Comparison of ENCODE assay signal across 20 cellular contexts in genomic region chr11:8222820-8223512, GRCh38. TPM values are rescaled to one million over a fixed set of nuclear protein-coding genes. Genes with fewer than 3 reads are reported as not detected.
DNase-seq lines count a peak whose midpoint lies in the region; ATAC-seq, FAIRE-seq and TF ChIP-seq lines count a peak whose summit lies in the region.
"Had no signal": no experiment of that assay in that cellular context is flagged by ENCODE, and none has a peak within 500 bp of the region (broad histone marks: within the 10 kb centered on the region; RNA-seq: fewer than 3 reads in every experiment).

No MANE protein-coding gene starts in this region.

- H3K27ac Mint-ChIP-seq in activated T-helper 17 cell treated with anti-CD3 and anti-CD28 coated beads, Interleukin-2, amount 50 U/mL, for 72 hours, result no peak overlapping the region
- H3K27ac Mint-ChIP-seq: mesothelial cell of epicardium had no signal

- TF ChIP-seq EP300 in HepG2 (IDR thresholded peaks at IDR 0.05; ENCODE audit: low read depth in 2 of 2, low read length in 2 of 2), result no peak
- no peak for TF ChIP-seq EP300 in HepG2 (CRISPR knock-in tag; IDR thresholded peaks at IDR 0.05; ENCODE audit: borderline replicate concordance)

- no peak for TF ChIP-seq POLR2A in HepG2 (IDR thresholded peaks at IDR 0.05; ENCODE audit: insufficient read depth in 1 of 2, low read depth in 2 of 2, low read length in 2 of 2)

- BruUV-seq in HepG2 (replicated peaks; lab: Mats Ljungman, UMichigan), result no TSS peak

- 0% methylated on average over 3 of the region's 6 CpGs for WGBS in HepG2 (ENCODE audit: low lambda C conversion rate)

- peaks cover 27 to 34% (median 31%) of the 10 kb centered on the region in 10 experiments for H3K4me1 ChIP-seq in BLaER1 treated with 17β-estradiol and CSF1 and Interleukin-3, amounts not matched to agents 10 nM and 100 nM
- H3K4me1 ChIP-seq in HEK293 (ENCODE audit: control insufficient read depth, insufficient read depth, low read length) (no peaks in the 10 kb centered on the region), lower lobe of right lung (no peaks in the 10 kb centered on the region), HepG2 (ENCODE audit: insufficient read depth, low read length) (no peaks in the 10 kb centered on the region)
- H3K4me1 ChIP-seq: Peyer's patch, right atrium auricular region had no signal

- no peaks in the 10 kb centered on the region for H3K27me3 Mint-ChIP-seq in activated T-helper 17 cell treated with anti-CD3 and anti-CD28 coated beads, Interleukin-2, amount 50 U/mL, for 72 hours

- in situ Hi-C loops in HepG2 (cut with HindIII; ENCODE audit: extremely low pct_ligation_motif_present, low pct_unique_long_range_greater_than_20kb), result no loop called here

- no peaks in the 10 kb centered on the region for H3K79me2 ChIP-seq in HepG2 (ENCODE audit: insufficient read depth, low read length)

- H3K27ac ChIP-seq in BLaER1 treated with 17β-estradiol and CSF1 and Interleukin-3, amounts not matched to agents 10 nM and 100 nM, result no peak overlapping the region
- no peak overlapping the region for H3K27ac ChIP-seq in HEK293 (ENCODE audit: extremely low read depth, low read depth, low read length)
- H3K27ac ChIP-seq in lower lobe of right lung, result no peak overlapping the region
- H3K27ac ChIP-seq in HepG2 (ENCODE audit: extremely low read length, insufficient read depth, low read length), result no peak overlapping the region
- H3K27ac ChIP-seq: Peyer's patch, right atrium auricular region had no signal

- H3K4me3 ChIP-seq in BLaER1 treated with 17β-estradiol and CSF1 and Interleukin-3, amounts not matched to agents 10 nM and 100 nM, result no peak overlapping the region
- no peak overlapping the region for H3K4me3 ChIP-seq in HEK293 (ENCODE audit: low read depth, low read length)
- no peak overlapping the region for H3K4me3 ChIP-seq in lower lobe of right lung
- H3K4me3 ChIP-seq in HepG2 (replicated peaks in 1 of 3; ENCODE audit: insufficient read depth in 1 of 3, low read depth in 2 of 3, low read length in 3 of 3), result no peak overlapping the region
- H3K4me3 ChIP-seq: MG63, Peyer's patch, right atrium auricular region had no signal

- no peaks in the 10 kb centered on the region for H3K9me3 ChIP-seq in BLaER1 treated with 17β-estradiol and CSF1 and Interleukin-3, amounts not matched to agents 10 nM and 100 nM (replicated peaks in 1 of 11)
- H3K9me3 ChIP-seq in HEK293 (ENCODE audit: control insufficient read depth, insufficient read depth, low read depth, low read length) (no peaks in the 10 kb centered on the region), lower lobe of right lung (no peaks in the 10 kb centered on the region), HepG2 (ENCODE audit: low read length) (no peaks in the 10 kb centered on the region)
- H3K9me3 ChIP-seq: MG63, Peyer's patch, right atrium auricular region had no signal

- no peak for FAIRE-seq in HepG2 (lab: Jason Lieb, UNC)

- POLR2A ChIA-PET in HEK293 (lab: Yijun Ruan, JAX) (no interaction called here), HepG2 (lab: Yijun Ruan, JAX) (no interaction called here)

- no peaks in the 10 kb centered on the region for H3K36me3 Mint-ChIP-seq in activated T-helper 17 cell treated with anti-CD3 and anti-CD28 coated beads, Interleukin-2, amount 50 U/mL, for 72 hours (ENCODE audit: low read depth)
- H3K36me3 Mint-ChIP-seq: mesothelial cell of epicardium had no signal

- H2AFZ ChIP-seq in HepG2 (ENCODE audit: low read length), result no peak overlapping the region

- peak overlapping the region; percentile 48 to 85 (median 70) for H3K4me2 ChIP-seq in BLaER1 treated with 17β-estradiol and CSF1 and Interleukin-3, amounts not matched to agents 10 nM and 100 nM
- no peak overlapping the region for H3K4me2 ChIP-seq in HepG2 (ENCODE audit: low read depth, low read length)

- no peak for TF ChIP-seq RAD21 in HepG2 (CRISPR knock-in tag; IDR thresholded peaks at IDR 0.05)

- CTCF ChIA-PET in HEK293 (lab: Yijun Ruan, JAX) (interaction anchor here (0.7 to 6.6 kb wide), 6 partner anchors 11 to 343 kb away, joined by 3 to 54 read pairs (median 4); partner anchors contain the start of gene LMO1), HepG2 (lab: Yijun Ruan, JAX; ENCODE audit: low intra/inter-chr PET ratio, low total read pairs) (no interaction called here)

- no peaks in the 10 kb centered on the region for H3K4me1 Mint-ChIP-seq in activated T-helper 17 cell treated with anti-CD3 and anti-CD28 coated beads, Interleukin-2, amount 50 U/mL, for 72 hours

- no peaks in the 10 kb centered on the region for H3K36me3 ChIP-seq in BLaER1 treated with 17β-estradiol and CSF1 and Interleukin-3, amounts not matched to agents 10 nM and 100 nM
- no peaks in the 10 kb centered on the region for H3K36me3 ChIP-seq in HEK293 (ENCODE audit: control insufficient read depth in 2 of 2, insufficient read depth in 1 of 2, low read length in 2 of 2)
- H3K36me3 ChIP-seq in lower lobe of right lung, result no peaks in the 10 kb centered on the region
- no peaks in the 10 kb centered on the region for H3K36me3 ChIP-seq in HepG2 (replicated peaks in 1 of 2; ENCODE audit: control insufficient read depth in 1 of 2, insufficient read depth in 2 of 2, low read length in 2 of 2)
- H3K36me3 ChIP-seq: MG63, Peyer's patch, right atrium auricular region had no signal

- ATAC-seq in activated T-helper 17 cell treated with anti-CD3 and anti-CD28 coated beads, Interleukin-2, amount 50 U/mL, for 72 hours (replicated peaks), result peak; percentile 35
- ATAC-seq in lower lobe of right lung (no peak), HepG2 (no peak)
- ATAC-seq: SK-N-SH treated with all-trans-retinoic acid at 6 μM for 48 hours had no signal

- TF ChIP-seq CTCF in HEK293 (tag by site-specific recombination; IDR thresholded peaks at IDR 0.05) (no peak), lower lobe of right lung (IDR thresholded peaks at IDR 0.05) (no peak), HepG2 (CRISPR knock-in tag; IDR thresholded peaks at IDR 0.05) (no peak)

- intact Hi-C loops in lower lobe of right lung (cut with DNase I) (no loop called here), HepG2 (cut with micrococcal nuclease; ENCODE audit: unreplicated experiment) (no loop called here), cardiac septum (cut with DNase I) (loop anchor here (10.0 kb wide), 1 partner anchor 92 kb away; no protein-coding TSS in a partner anchor)

- no peak overlapping the region for H3K9ac ChIP-seq in BLaER1 treated with 17β-estradiol and CSF1 and Interleukin-3, amounts not matched to agents 10 nM and 100 nM
- no peak overlapping the region for H3K9ac ChIP-seq in HepG2 (ENCODE audit: insufficient read depth, low read depth, low read length)

- H3K27me3 ChIP-seq in BLaER1 treated with 17β-estradiol and CSF1 and Interleukin-3, amounts not matched to agents 10 nM and 100 nM, result peaks cover 0 to 31% (median 16%) of the 10 kb centered on the region in 11 experiments; a peak in 14 of 22 replicates
- H3K27me3 ChIP-seq in lower lobe of right lung (ENCODE audit: low read depth) (no peaks in the 10 kb centered on the region), HepG2 (ENCODE audit: control insufficient read depth in 1 of 2, insufficient read depth in 2 of 2, low read length in 2 of 2) (peaks cover 0 to 36% of the 10 kb centered on the region in 2 experiments; a peak in 4 of 5 replicates)
- H3K27me3 ChIP-seq: MG63, Peyer's patch, right atrium auricular region had no signal

- no peak overlapping the region for H3K4me3 Mint-ChIP-seq in activated T-helper 17 cell treated with anti-CD3 and anti-CD28 coated beads, Interleukin-2, amount 50 U/mL, for 72 hours
- H3K4me3 Mint-ChIP-seq: mesothelial cell of epicardium had no signal

- DNase-seq in lower lobe of right lung, result peak; percentile 19
- DNase-seq in HepG2 (ENCODE audit: low spot score), result no peak
- DNase-seq in cardiac septum (ENCODE audit: low spot score), result no peak
- DNase-seq in NCI-H2029 treated with DMSO at 0.1 percent for 48 hours (lab: John Stamatoyannopoulos, UW), result no peak
- DNase-seq: activated effector memory CD4-positive, alpha-beta T cell treated with Interleukin-2 at 50 U/mL for 16 hours; amniotic stem cell; cerebellar nuclear complex; hippocampal formation; kidney glomerular epithelial cell; MG63; NCI-H2081; NCI-H510A treated with DMSO at 0.1 percent for 48 hours; Peyer's patch; T1000 had no signal

- peaks cover 0 to 30% (median 0%) of the 10 kb centered on the region in 11 experiments; a peak in 7 of 22 replicates for H4K20me1 ChIP-seq in BLaER1 treated with 17β-estradiol and CSF1 and Interleukin-3, amounts not matched to agents 10 nM and 100 nM
- H4K20me1 ChIP-seq in HepG2 (ENCODE audit: insufficient read depth, low read length), result no peaks in the 10 kb centered on the region; the same call in 1 of the 2 replicates

- no peaks in the 10 kb centered on the region for H3K9me3 Mint-ChIP-seq in activated T-helper 17 cell treated with anti-CD3 and anti-CD28 coated beads, Interleukin-2, amount 50 U/mL, for 72 hours
- H3K9me3 Mint-ChIP-seq: mesothelial cell of epicardium had no signal

RNA-seq across cellular contexts. Expression of gene LMO1, which starts 40.7 kb away (rescaled TPM):
- total RNA-seq in activated T-helper 17 cell treated with anti-CD3 and anti-CD28 coated beads, Interleukin-2, amount 50 U/mL, for 72 hours, result not detected
- not detected for total RNA-seq in lower lobe of right lung
- not detected in 2 replicates for total RNA-seq in HepG2 (2016; rRNA removed; fragmentation: Illumina TruSeq; extraction: Trizol)
- not detected in 2 replicates for total RNA-seq in HepG2 (2016; cell fraction: cytosol; rRNA removed; fragmentation: Illumina TruSeq; extraction: Trizol; ENCODE audit: low read depth)
- not detected in 2 replicates for total RNA-seq in HepG2 (2016; cell fraction: insoluble cytoplasmic fraction; rRNA removed; fragmentation: Illumina TruSeq; extraction: Trizol)
- not detected in 2 replicates for total RNA-seq in HepG2 (2016; cell fraction: membrane; rRNA removed; fragmentation: Illumina TruSeq; extraction: Trizol)
- not detected in 2 replicates for total RNA-seq in HepG2 (2016; cell fraction: nucleus; rRNA removed; fragmentation: Illumina TruSeq; extraction: Trizol)
- not detected in 2 replicates for polyA plus RNA-seq in HepG2 (2011; rRNA removed)
- not detected in 2 replicates for polyA plus RNA-seq in HepG2 (2011; cell fraction: cytosol; rRNA removed)
- not detected in 2 replicates for polyA plus RNA-seq in HepG2 (2011; cell fraction: nucleus; rRNA removed)
- polyA plus RNA-seq in HepG2 (2012), result not detected in 2 replicates
- not detected in 2 replicates for polyA plus RNA-seq in HepG2 (2016; cell fraction: cytosol; fragmentation: Illumina TruSeq; extraction: Trizol; ENCODE audit: low read depth)
- polyA plus RNA-seq in HepG2 (2016; cell fraction: insoluble cytoplasmic fraction; fragmentation: Illumina TruSeq; extraction: Trizol; ENCODE audit: low read depth), result not detected in 2 replicates
- polyA plus RNA-seq in HepG2 (2016; cell fraction: membrane; fragmentation: Illumina TruSeq; extraction: Trizol; ENCODE audit: low read depth), result not detected in 2 replicates
- polyA plus RNA-seq in HepG2 (2016; cell fraction: nucleus; fragmentation: Illumina TruSeq; extraction: Trizol; ENCODE audit: insufficient read depth, low read depth), result not detected in 2 replicates
- 1.9 TPM in 1 of 2 replicates, not detected in the other for polyA minus RNA-seq in HepG2 (2011; rRNA and poly(A)+ RNA removed; ENCODE audit: low replicate concordance)
- not detected in 2 replicates for polyA minus RNA-seq in HepG2 (2011; cell fraction: cytosol; rRNA and poly(A)+ RNA removed)
- polyA minus RNA-seq in HepG2 (2011; cell fraction: nucleus; rRNA and poly(A)+ RNA removed), result not detected in 2 replicates
- 0.46 TPM for total RNA-seq in cardiac septum
- total RNA-seq: Peyer's patch, right atrium auricular region had no signal

RNA-seq across cellular contexts. Expression of gene RIC3, which starts 54.1 kb away (rescaled TPM):
- total RNA-seq in activated T-helper 17 cell treated with anti-CD3 and anti-CD28 coated beads, Interleukin-2, amount 50 U/mL, for 72 hours, result 10 to 100 TPM; 11.5 to 13.4 TPM
- total RNA-seq in lower lobe of right lung, result 12.7 TPM
- total RNA-seq in HepG2 (2016; rRNA removed; fragmentation: Illumina TruSeq; extraction: Trizol), result not detected in 2 replicates
- total RNA-seq in HepG2 (2016; cell fraction: cytosol; rRNA removed; fragmentation: Illumina TruSeq; extraction: Trizol; ENCODE audit: low read depth), result not detected in 2 replicates
- total RNA-seq in HepG2 (2016; cell fraction: insoluble cytoplasmic fraction; rRNA removed; fragmentation: Illumina TruSeq; extraction: Trizol), result not detected in 2 replicates
- not detected in 2 replicates for total RNA-seq in HepG2 (2016; cell fraction: membrane; rRNA removed; fragmentation: Illumina TruSeq; extraction: Trizol)
- not detected in 2 replicates for total RNA-seq in HepG2 (2016; cell fraction: nucleus; rRNA removed; fragmentation: Illumina TruSeq; extraction: Trizol)
- not detected in 2 replicates for polyA plus RNA-seq in HepG2 (2011; rRNA removed)
- polyA plus RNA-seq in HepG2 (2011; cell fraction: cytosol; rRNA removed), result not detected in 2 replicates
- not detected in 2 replicates for polyA plus RNA-seq in HepG2 (2011; cell fraction: nucleus; rRNA removed)
- polyA plus RNA-seq in HepG2 (2012), result not detected in 2 replicates
- not detected in 2 replicates for polyA plus RNA-seq in HepG2 (2016; cell fraction: cytosol; fragmentation: Illumina TruSeq; extraction: Trizol; ENCODE audit: low read depth)
- polyA plus RNA-seq in HepG2 (2016; cell fraction: insoluble cytoplasmic fraction; fragmentation: Illumina TruSeq; extraction: Trizol; ENCODE audit: low read depth), result not detected in 2 replicates
- not detected in 2 replicates for polyA plus RNA-seq in HepG2 (2016; cell fraction: membrane; fragmentation: Illumina TruSeq; extraction: Trizol; ENCODE audit: low read depth)
- 0.40 TPM in 1 of 2 replicates, not detected in the other for polyA plus RNA-seq in HepG2 (2016; cell fraction: nucleus; fragmentation: Illumina TruSeq; extraction: Trizol; ENCODE audit: insufficient read depth, low read depth)
- not detected in 2 replicates for polyA minus RNA-seq in HepG2 (2011; rRNA and poly(A)+ RNA removed; ENCODE audit: low replicate concordance)
- not detected in 2 replicates for polyA minus RNA-seq in HepG2 (2011; cell fraction: cytosol; rRNA and poly(A)+ RNA removed)
- not detected in 2 replicates for polyA minus RNA-seq in HepG2 (2011; cell fraction: nucleus; rRNA and poly(A)+ RNA removed)
- 14.3 TPM for total RNA-seq in cardiac septum

Comparison
In these comparisons a context has a peak if more than half of its experiments do, and no peak if none do; other contexts are left out.
1. RNA of gene RIC3, which starts 54.1 kb away (total RNA-seq): 14.3 TPM in cardiac septum (single experiment), 11.5 to 13.4 TPM in activated T-helper 17 cell treated with anti-CD3 and anti-CD28 coated beads, Interleukin-2, amount 50 U/mL, for 72 hours and 12.7 TPM in lower lobe of right lung (single experiment); not detected in HepG2; every median in the first group is over 10 times any median in the second.